7 cellular contexts compared by ENCODE assay signal in genomic region chr10:97025613-97026242, GRCh38.
DNase-seq lines count a peak whose midpoint lies in the region; ATAC-seq and TF ChIP-seq lines count a peak whose summit lies in the region.

No MANE protein-coding gene starts in this region.

- no peak overlapping the region for H3K4me3 ChIP-seq in Loucy (ENCODE audit: low read length, poor library complexity, severe bottlenecking)
- no peak overlapping the region for H3K4me3 ChIP-seq in dorsolateral prefrontal cortex
- H3K4me3 ChIP-seq in lower lobe of right lung: no peak overlapping the region

- H3K4me2 ChIP-seq in Loucy (ENCODE audit: low read depth, low read length, poor library complexity, severe bottlenecking): no peak overlapping the region

- H3K27ac ChIP-seq in dorsolateral prefrontal cortex (peak overlapping the region in 6 of 59 donors; percentile 4 to 60 (median 18)), lower lobe of right lung (no peak overlapping the region)

- H3K4me1 ChIP-seq in Loucy (ENCODE audit: insufficient read depth, low read length, poor library complexity, severe bottlenecking): peaks cover 6% of the 10 kb centered on the region
- no peaks in the 10 kb centered on the region for H3K4me1 ChIP-seq in lower lobe of right lung

- H2AFZ ChIP-seq in Loucy (ENCODE audit: low read length): no peak overlapping the region

- H4K20me1 ChIP-seq in Loucy (ENCODE audit: insufficient read depth, low read length, poor library complexity, severe bottlenecking): no peaks in the 10 kb centered on the region

- TF ChIP-seq CTCF in GM10248 (IDR thresholded peaks at IDR 0.05; ENCODE audit: control extremely low read depth, extremely low read depth, low read depth, missing control alignments) (peak; percentile 44), Loucy (conservative IDR thresholded peaks at IDR 0.05; ENCODE audit: low read length) (peak; percentile 93), dorsolateral prefrontal cortex (IDR thresholded peaks at IDR 0.05 in 54 of 56, conservative IDR thresholded peaks at IDR 0.05 in 2 of 56; ENCODE audit: low read depth in 1 of 56, partially characterized antibody in 56 of 56) (peak; percentile 61 to 88 (median 77)), lower lobe of right lung (IDR thresholded peaks at IDR 0.05) (peak; percentile 70)

- no peaks in the 10 kb centered on the region for H3K27me3 ChIP-seq in Loucy (ENCODE audit: insufficient read depth, low read length, poor library complexity, severe bottlenecking)
- H3K27me3 ChIP-seq in dorsolateral prefrontal cortex: no peaks in the 10 kb centered on the region
- no peaks in the 10 kb centered on the region for H3K27me3 ChIP-seq in lower lobe of right lung (ENCODE audit: low read depth)

- CTCF ChIA-PET in GM10248 (lab: Yijun Ruan, JAX): interaction anchor here (0.6 to 6.2 kb wide), 66 partner anchors 9 to 655 kb away, joined by 3 to 136 read pairs (median 4); no protein-coding TSS in a partner anchor

- H3K9me3 ChIP-seq in Loucy (ENCODE audit: insufficient read depth, low read depth, low read length) (no peaks in the 10 kb centered on the region), lower lobe of right lung (no peaks in the 10 kb centered on the region)

- no peaks in the 10 kb centered on the region for H3K79me2 ChIP-seq in Loucy (ENCODE audit: insufficient read depth, low read length)

- no peaks in the 10 kb centered on the region for H3K9me2 ChIP-seq in Loucy (replicated peaks; ENCODE audit: low read depth, low read length)

- peak; percentile 75 to 79 for ATAC-seq in lower lobe of right lung

- intact Hi-C loops in dorsolateral prefrontal cortex (cut with DNase I): loop anchor here (1.0 to 10.0 kb wide), 5 partner anchors 113 to 651 kb away; partner anchors contain the start of gene LCOR (in 2 of the 2)
- intact Hi-C loops in lower lobe of right lung (cut with DNase I): no loop called here

- DNase-seq in GM10248 (ENCODE audit: extremely low spot score) (peak; percentile 70), dorsolateral prefrontal cortex (peak in 7 of 10 donors; percentile 28 to 79 (median 61)), lower lobe of right lung (no peak), NK-92 (lab: John Stamatoyannopoulos, UW; ENCODE audit: unreplicated experiment) (no peak)
- DNase-seq in activated CD4-positive, CD25-positive, alpha-beta regulatory T cell treated with anti-CD3 and anti-CD28 coated beads, Interleukin-2, amount 50 U/mL, for 16 hours (ENCODE audit: low read depth, low spot score): peak; percentile 12
- peak; percentile 14 for DNase-seq in stimulated activated CD8-positive, alpha-beta memory T cell treated with anti-CD3 and anti-CD28 coated beads, Interleukin-15, amount 100 ng/mL, for 24 hours (ENCODE audit: low read depth)

- POLR2A ChIA-PET in GM10248 (lab: Yijun Ruan, JAX): interaction anchor here (0.7 kb wide), 1 partner anchor 759 kb away, joined by 3 read pairs; no protein-coding TSS in a partner anchor

- H3F3A ChIP-seq in Loucy (ENCODE audit: low read depth): no peaks in the 10 kb centered on the region

- H3K9ac ChIP-seq in Loucy (ENCODE audit: low read depth, low read length, poor library complexity, severe bottlenecking): no peak overlapping the region

- no peaks in the 10 kb centered on the region for H3K36me3 ChIP-seq in Loucy (ENCODE audit: insufficient read depth, low read length)
- H3K36me3 ChIP-seq in lower lobe of right lung: no peaks in the 10 kb centered on the region

Comparison
In these comparisons a context has a peak if more than half of its experiments do, and no peak if none do; other contexts are left out.
1. DNase-seq: peak in GM10248 (single experiment), activated CD4-positive, CD25-positive, alpha-beta regulatory T cell treated with anti-CD3 and anti-CD28 coated beads, Interleukin-2, amount 50 U/mL, for 16 hours (single experiment), dorsolateral prefrontal cortex (7 of 10) and stimulated activated CD8-positive, alpha-beta memory T cell treated with anti-CD3 and anti-CD28 coated beads, Interleukin-15, amount 100 ng/mL, for 24 hours (single experiment); none in lower lobe of right lung (single experiment) and NK-92 (single experiment).
2. Peak in every context shown above with its lines, with median percentiles within 50 percentile points of each other: CTCF ChIP-seq.